ENCODE assay signal across 17 cellular contexts in the genomic region with DNA sequence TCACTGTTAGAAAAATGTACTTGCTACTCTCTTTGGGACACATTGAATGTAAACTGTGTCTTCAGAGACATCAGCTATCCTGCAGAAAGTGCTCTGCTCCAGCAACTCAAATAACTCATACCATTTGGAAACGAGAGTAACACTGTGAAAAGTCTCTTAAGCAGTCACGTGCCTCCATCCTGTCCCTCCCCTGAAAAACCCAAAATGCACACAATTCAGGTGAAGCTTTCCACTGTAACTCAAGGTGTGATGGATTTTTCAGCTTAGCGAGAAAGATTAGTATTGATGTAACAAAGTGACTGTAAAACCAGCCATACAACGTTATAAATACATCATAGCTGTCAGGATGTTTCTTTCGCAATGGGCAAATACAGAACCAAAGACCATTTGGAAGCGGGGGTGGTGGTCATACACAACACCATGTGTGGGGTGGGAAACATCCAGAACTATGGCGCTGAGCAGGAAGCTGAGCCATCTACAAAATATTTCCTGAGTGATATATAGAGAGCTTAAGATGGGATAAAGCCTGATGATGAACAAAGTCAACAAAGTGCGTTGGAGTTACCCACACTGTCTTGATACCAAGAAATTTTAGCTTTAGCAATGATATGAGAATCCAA.
A peak's percentile ranks its signal among the peaks of the same experiment; 100 is the strongest.
DNase-seq lines count a peak whose midpoint lies in the region; ATAC-seq, FAIRE-seq and TF ChIP-seq lines count a peak whose summit lies in the region.
"Had no signal": no experiment of that assay in that cellular context is flagged by ENCODE, and none has a peak within 500 bp of the region (broad histone marks: within the 10 kb centered on the region; RNA-seq: fewer than 3 reads in every experiment).

No MANE protein-coding gene starts in this region.

- CTCF ChIA-PET in A549 (lab: Yijun Ruan, JAX): interaction anchor here (1.1 to 1.7 kb wide), 5 partner anchors 15 to 531 kb away, joined by 3 to 9 read pairs (median 3); no protein-coding TSS in a partner anchor

- no peaks in the 10 kb centered on the region for H3K9me3 ChIP-seq in A549
- no peaks in the 10 kb centered on the region for H3K9me3 ChIP-seq in SJCRH30 (replicated peaks)
- H3K9me3 ChIP-seq: vagina had no signal

- peak; percentile 72 to 91; a peak in 4 of 5 replicates for TF ChIP-seq EP300 in A549 (IDR thresholded peaks at IDR 0.05)

- H3K27ac ChIP-seq in A549 (peak overlapping the region; percentile 78), SJCRH30 (no peak overlapping the region)
- H3K27ac ChIP-seq: neural progenitor cell, vagina had no signal

- peak; percentile 75 to 83 for ATAC-seq in A549
- peak; percentile 12; the same call in 2 of the 3 replicates for ATAC-seq in SK-N-SH treated with all-trans-retinoic acid at 6 μM for 48 hours
- ATAC-seq in left ventricle myocardium superior: no peak
- ATAC-seq: left colon had no signal

- TF ChIP-seq RAD21 in A549 (conservative IDR thresholded peaks at IDR 0.05 in 1 of 2, IDR thresholded peaks at IDR 0.05 in 1 of 2): peak in 1 of 2 experiments; percentile 30; a peak in 1 of 5 replicates

- H3K4me3 ChIP-seq in A549: no peak overlapping the region
- H3K4me3 ChIP-seq in fibroblast of pulmonary artery (replicated peaks; ENCODE audit: low read depth, low read length): no peak overlapping the region
- H3K4me3 ChIP-seq in SJCRH30: no peak overlapping the region
- H3K4me3 ChIP-seq: neural progenitor cell, vagina had no signal

- intact Hi-C loops in left ventricle myocardium superior (cut with micrococcal nuclease): no loop called here

- no peak for FAIRE-seq in A549 (lab: Jason Lieb, UNC)

- H3K27me3 ChIP-seq in SJCRH30: no peaks in the 10 kb centered on the region
- H3K27me3 ChIP-seq: neural progenitor cell, vagina had no signal

- TF ChIP-seq POLR2A in A549 (IDR thresholded peaks at IDR 0.05; ENCODE audit: low read length): no peak

- DNase-seq in A549 (ENCODE audit: low read depth in 1 of 2, low spot score in 1 of 2) (peak in 1 of 2 experiments; percentile 80), GM04503 (ENCODE audit: low read depth) (peak; percentile 38), fibroblast of pulmonary artery (ENCODE audit: low read depth) (peak; percentile 97), DMS 273 treated with DMSO at 0.1 percent for 48 hours (lab: John Stamatoyannopoulos, UW) (no peak), AG08396 (ENCODE audit: low spot score) (no peak), SJCRH30 (no peak), left ventricle myocardium superior (no peak)
- DNase-seq: activated CD4-positive, alpha-beta T cell treated with anti-CD3 and anti-CD28 coated beads for 48 hours; activated gamma-delta T cell; C1 segment of cervical spinal cord; cortex of kidney; left colon; NCI-H187 treated with DMSO at 0.1 percent for 48 hours; stimulated activated CD4-positive, alpha-beta T cell treated with anti-CD3 and anti-CD28 coated beads, Interleukin-12 subunit alpha, Interleukin-12 subunit beta, amount 100 ng/mL, for 4 hours had no signal

- TF ChIP-seq CTCF in A549 (IDR thresholded peaks at IDR 0.05) (no peak), fibroblast of pulmonary artery (IDR thresholded peaks at IDR 0.05; ENCODE audit: low read length, missing control alignments) (no peak)

- no peaks in the 10 kb centered on the region for H3K36me3 ChIP-seq in SJCRH30
- H3K36me3 ChIP-seq: neural progenitor cell, vagina had no signal

- 41% methylated on average over 8 of the region's 8 CpGs for WGBS in A549 (ENCODE audit: missing lambda C conversion rate)

- peak overlapping the region; percentile 48 for H3K4me2 ChIP-seq in A549
- H3K4me2 ChIP-seq: neural progenitor cell had no signal

- POLR2A ChIA-PET in A549 (lab: Yijun Ruan, JAX): interaction anchor here (0.7 to 1.0 kb wide), 3 partner anchors 245 to 929 kb away, joined by 3 to 7 read pairs (median 3); a partner anchor contains a TSS

- H3K4me1 ChIP-seq in A549: peaks cover 91% of the 10 kb centered on the region
- 0 out of 2 replicates have a peak, but pooled peaks cover 3% of the 10 kb centered on the region for H3K4me1 ChIP-seq in SJCRH30

TF ChIP-seq in A549, 52 proteins besides CTCF, POLR2A, EP300 and RAD21 (continues in another document):
- TF ChIP-seq HOXB5 (CRISPR knock-in tag; IDR thresholded peaks at IDR 0.05) (peak; percentile 66; the same call in 1 of the 2 replicates), JUNB (IDR thresholded peaks at IDR 0.05) (peak; percentile 87), JUN (IDR thresholded peaks at IDR 0.05) (peak in 1 of 2 experiments; percentile 58; a peak in 3 of 5 replicates), TP53 (CRISPR knock-in tag; IDR thresholded peaks at IDR 0.05) (no peak), CEBPB (IDR thresholded peaks at IDR 0.05) (peak; percentile 85 to 88), HOXB13 (CRISPR knock-in tag; IDR thresholded peaks at IDR 0.05; ENCODE audit: low read depth) (no peak), RNF2 (IDR thresholded peaks at IDR 0.05; ENCODE audit: borderline replicate concordance, low read depth) (no peak), GATA3 (IDR thresholded peaks at IDR 0.05; ENCODE audit: borderline replicate concordance) (peak; percentile 60; the same call in 1 of the 2 replicates)
- TF ChIP-seq, protein P1, sequence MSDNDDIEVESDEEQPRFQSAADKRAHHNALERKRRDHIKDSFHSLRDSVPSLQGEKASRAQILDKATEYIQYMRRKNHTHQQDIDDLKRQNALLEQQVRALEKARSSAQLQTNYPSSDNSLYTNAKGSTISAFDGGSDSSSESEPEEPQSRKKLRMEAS (IDR thresholded peaks at IDR 0.05): peak; percentile 54; the same call in 1 of the 2 replicates
- TF ChIP-seq, protein P2, sequence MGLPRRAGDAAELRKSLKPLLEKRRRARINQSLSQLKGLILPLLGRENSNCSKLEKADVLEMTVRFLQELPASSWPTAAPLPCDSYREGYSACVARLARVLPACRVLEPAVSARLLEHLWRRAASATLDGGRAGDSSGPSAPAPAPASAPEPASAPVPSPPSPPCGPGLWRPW (IDR thresholded peaks at IDR 0.05): peak; percentile 61; the same call in 1 of the 2 replicates
- TF ChIP-seq, protein P3, sequence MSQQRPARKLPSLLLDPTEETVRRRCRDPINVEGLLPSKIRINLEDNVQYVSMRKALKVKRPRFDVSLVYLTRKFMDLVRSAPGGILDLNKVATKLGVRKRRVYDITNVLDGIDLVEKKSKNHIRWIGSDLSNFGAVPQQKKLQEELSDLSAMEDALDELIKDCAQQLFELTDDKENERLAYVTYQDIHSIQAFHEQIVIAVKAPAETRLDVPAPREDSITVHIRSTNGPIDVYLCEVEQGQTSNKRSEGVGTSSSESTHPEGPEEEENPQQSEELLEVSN (IDR thresholded peaks at IDR 0.05; ENCODE audit: borderline replicate concordance, low read depth): no peak
- TF ChIP-seq, protein P4, sequence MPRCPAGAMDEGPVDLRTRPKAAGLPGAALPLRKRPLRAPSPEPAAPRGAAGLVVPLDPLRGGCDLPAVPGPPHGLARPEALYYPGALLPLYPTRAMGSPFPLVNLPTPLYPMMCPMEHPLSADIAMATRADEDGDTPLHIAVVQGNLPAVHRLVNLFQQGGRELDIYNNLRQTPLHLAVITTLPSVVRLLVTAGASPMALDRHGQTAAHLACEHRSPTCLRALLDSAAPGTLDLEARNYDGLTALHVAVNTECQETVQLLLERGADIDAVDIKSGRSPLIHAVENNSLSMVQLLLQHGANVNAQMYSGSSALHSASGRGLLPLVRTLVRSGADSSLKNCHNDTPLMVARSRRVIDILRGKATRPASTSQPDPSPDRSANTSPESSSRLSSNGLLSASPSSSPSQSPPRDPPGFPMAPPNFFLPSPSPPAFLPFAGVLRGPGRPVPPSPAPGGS (IDR thresholded peaks at IDR 0.05): peak; percentile 57; the same call in 1 of the 3 replicates

TF ChIP-seq in SK-N-SH treated with all-trans-retinoic acid at 6 μM for 48 hours, 23 proteins besides CTCF, POLR2A, EP300 and RAD21 (continues in another document):
- TF ChIP-seq ZNF565 (CRISPR knock-in tag; conservative IDR thresholded peaks at IDR 0.05; ENCODE audit: low read depth) (no peak), RARB (CRISPR knock-in tag; IDR thresholded peaks at IDR 0.05) (no peak), ZFP30 (CRISPR knock-in tag; IDR thresholded peaks at IDR 0.05) (no peak), PPARA (CRISPR knock-in tag; IDR thresholded peaks at IDR 0.05; ENCODE audit: borderline replicate concordance) (no peak)
- TF ChIP-seq, protein P5, sequence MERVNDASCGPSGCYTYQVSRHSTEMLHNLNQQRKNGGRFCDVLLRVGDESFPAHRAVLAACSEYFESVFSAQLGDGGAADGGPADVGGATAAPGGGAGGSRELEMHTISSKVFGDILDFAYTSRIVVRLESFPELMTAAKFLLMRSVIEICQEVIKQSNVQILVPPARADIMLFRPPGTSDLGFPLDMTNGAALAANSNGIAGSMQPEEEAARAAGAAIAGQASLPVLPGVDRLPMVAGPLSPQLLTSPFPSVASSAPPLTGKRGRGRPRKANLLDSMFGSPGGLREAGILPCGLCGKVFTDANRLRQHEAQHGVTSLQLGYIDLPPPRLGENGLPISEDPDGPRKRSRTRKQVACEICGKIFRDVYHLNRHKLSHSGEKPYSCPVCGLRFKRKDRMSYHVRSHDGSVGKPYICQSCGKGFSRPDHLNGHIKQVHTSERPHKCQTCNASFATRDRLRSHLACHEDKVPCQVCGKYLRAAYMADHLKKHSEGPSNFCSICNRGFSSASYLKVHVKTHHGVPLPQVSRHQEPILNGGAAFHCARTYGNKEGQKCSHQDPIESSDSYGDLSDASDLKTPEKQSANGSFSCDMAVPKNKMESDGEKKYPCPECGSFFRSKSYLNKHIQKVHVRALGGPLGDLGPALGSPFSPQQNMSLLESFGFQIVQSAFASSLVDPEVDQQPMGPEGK (CRISPR knock-in tag; IDR thresholded peaks at IDR 0.05; ENCODE audit: borderline replicate concordance): no peak
- TF ChIP-seq, protein P6, sequence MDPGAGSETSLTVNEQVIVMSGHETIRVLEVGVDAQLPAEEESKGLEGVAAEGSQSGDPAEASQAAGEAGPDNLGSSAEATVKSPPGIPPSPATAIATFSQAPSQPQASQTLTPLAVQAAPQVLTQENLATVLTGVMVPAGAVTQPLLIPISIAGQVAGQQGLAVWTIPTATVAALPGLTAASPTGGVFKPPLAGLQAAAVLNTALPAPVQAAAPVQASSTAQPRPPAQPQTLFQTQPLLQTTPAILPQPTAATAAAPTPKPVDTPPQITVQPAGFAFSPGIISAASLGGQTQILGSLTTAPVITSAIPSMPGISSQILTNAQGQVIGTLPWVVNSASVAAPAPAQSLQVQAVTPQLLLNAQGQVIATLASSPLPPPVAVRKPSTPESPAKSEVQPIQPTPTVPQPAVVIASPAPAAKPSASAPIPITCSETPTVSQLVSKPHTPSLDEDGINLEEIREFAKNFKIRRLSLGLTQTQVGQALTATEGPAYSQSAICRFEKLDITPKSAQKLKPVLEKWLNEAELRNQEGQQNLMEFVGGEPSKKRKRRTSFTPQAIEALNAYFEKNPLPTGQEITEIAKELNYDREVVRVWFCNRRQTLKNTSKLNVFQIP (CRISPR knock-in tag; IDR thresholded peaks at IDR 0.05; ENCODE audit: borderline replicate concordance, low read depth): no peak

Comparison
In these comparisons a context has a peak if more than half of its experiments do, and no peak if none do; other contexts are left out.
1. DNase-seq: peak in GM04503 (single experiment) and fibroblast of pulmonary artery (single experiment); none in DMS 273 treated with DMSO at 0.1 percent for 48 hours (single experiment), AG08396 (single experiment), SJCRH30 (0 of 2) and left ventricle myocardium superior (single experiment).